In genomic region chr5:80208337-80208736, GRCh38 we compare ENCODE assay signal across 1 cellular context.
TF ChIP-seq lines count a peak whose summit lies in the region.

No MANE protein-coding gene starts in this region.

TF ChIP-seq in GM23338, 12 proteins besides CTCF, POLR2A, EP300 and RAD21 (continued from another document):
- TF ChIP-seq ZNF462 (CRISPR knock-in tag; IDR thresholded peaks at IDR 0.05) (no peak), EZH2phosphoT487 (IDR thresholded peaks at IDR 0.05; ENCODE audit: unreplicated experiment) (no peak), ZNF114 (CRISPR knock-in tag; IDR thresholded peaks at IDR 0.05) (no peak), CREB1 (CRISPR knock-in tag; IDR thresholded peaks at IDR 0.05; ENCODE audit: low read depth) (no peak), JUNB (IDR thresholded peaks at IDR 0.05; ENCODE audit: unreplicated experiment) (no peak), REST (IDR thresholded peaks at IDR 0.05; ENCODE audit: unreplicated experiment) (no peak)
